In the genomic region with DNA sequence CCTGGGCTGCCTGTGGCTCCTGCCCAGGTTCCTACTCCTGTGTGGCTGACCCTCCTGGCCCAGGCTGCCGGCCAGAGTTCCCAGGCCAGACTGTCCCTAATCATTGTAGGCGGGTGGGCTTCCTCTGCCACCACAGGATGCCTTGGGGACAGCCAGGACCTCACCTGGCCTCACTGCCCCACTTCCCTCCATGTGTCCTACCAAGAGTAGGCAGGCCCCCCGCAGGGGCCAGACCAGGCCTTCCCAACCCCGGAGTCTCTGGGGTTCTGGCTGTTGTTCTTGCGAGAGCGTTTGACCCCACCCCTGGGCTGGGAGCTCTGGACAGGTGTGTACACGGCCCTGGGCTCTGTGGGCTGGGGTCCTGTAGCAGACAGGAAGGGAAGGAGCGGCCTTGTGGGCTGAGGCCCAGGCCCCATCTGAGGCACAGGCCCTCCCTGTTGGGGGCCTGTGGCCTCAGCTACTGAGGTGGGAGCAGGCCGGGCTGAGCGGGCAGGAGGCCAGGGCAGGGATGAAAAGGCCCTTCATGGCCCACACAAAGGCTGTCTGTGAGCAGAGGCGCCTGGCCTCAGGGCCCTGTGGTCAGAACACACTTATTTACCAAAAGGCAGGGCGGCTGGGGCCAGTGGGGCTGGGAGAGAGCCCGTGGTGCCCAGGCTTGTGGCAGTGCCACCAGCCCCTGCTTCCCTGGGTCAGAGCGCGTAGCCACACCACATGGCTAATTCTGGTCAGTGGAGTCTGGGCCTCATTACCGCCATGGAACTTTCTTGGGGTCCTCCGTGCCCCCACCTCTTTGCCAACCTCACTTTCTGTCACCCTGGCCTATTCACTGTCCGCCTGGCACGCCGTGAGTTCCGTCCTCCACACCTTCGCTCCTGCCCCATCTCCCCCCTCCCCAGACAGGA, we compare ENCODE assay signal across 1 cellular context.
TF ChIP-seq lines count a peak whose summit lies in the region.

No MANE protein-coding gene starts in this region.

TF ChIP-seq in HepG2, 621 proteins besides CTCF, POLR2A, EP300 and RAD21 (continued from another document and continues in another):
- TF ChIP-seq, protein P1, sequence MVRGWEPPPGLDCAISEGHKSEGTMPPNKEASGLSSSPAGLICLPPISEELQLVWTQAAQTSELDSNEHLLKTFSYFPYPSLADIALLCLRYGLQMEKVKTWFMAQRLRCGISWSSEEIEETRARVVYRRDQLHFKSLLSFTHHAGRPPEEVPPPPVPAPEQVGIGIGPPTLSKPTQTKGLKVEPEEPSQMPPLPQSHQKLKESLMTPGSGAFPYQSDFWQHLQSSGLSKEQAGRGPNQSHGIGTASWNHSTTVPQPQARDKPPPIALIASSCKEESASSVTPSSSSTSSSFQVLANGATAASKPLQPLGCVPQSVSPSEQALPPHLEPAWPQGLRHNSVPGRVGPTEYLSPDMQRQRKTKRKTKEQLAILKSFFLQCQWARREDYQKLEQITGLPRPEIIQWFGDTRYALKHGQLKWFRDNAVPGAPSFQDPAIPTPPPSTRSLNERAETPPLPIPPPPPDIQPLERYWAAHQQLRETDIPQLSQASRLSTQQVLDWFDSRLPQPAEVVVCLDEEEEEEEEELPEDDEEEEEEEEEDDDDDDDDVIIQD (CRISPR knock-in tag; IDR thresholded peaks at IDR 0.05; ENCODE audit: low read depth) = no peak
- TF ChIP-seq ZMYM4 (CRISPR knock-in tag; IDR thresholded peaks at IDR 0.05) (peak; percentile 71; the same call in 1 of the 2 replicates), CHD2 (IDR thresholded peaks at IDR 0.05; ENCODE audit: low read depth, low read length) (no peak), DNMT3B (CRISPR knock-in tag; conservative IDR thresholded peaks at IDR 0.05) (0 out of 2 replicates have a peak, but pooled peaks have one; percentile 46), ZNF790 (CRISPR knock-in tag; IDR thresholded peaks at IDR 0.05; ENCODE audit: borderline replicate concordance) (peak; percentile 20; the same call in 1 of the 2 replicates), ZNF678 (CRISPR knock-in tag; IDR thresholded peaks at IDR 0.05) (no peak), ZSCAN29 (CRISPR knock-in tag; conservative IDR thresholded peaks at IDR 0.05) (peak; percentile 69), CEBPG (CRISPR knock-in tag; IDR thresholded peaks at IDR 0.05) (peak; percentile 39), TP53 (CRISPR knock-in tag; conservative IDR thresholded peaks at IDR 0.05) (no peak), ZNF839 (CRISPR knock-in tag; IDR thresholded peaks at IDR 0.05; ENCODE audit: borderline replicate concordance) (no peak), SOX6 (IDR thresholded peaks at IDR 0.05) (no peak), SOX6 (CRISPR knock-in tag; IDR thresholded peaks at IDR 0.05) (peak; percentile 79), ARNT (IDR thresholded peaks at IDR 0.05) (no peak), MAFF (IDR thresholded peaks at IDR 0.05; ENCODE audit: low read depth, low read length) (no peak), ZFX (CRISPR knock-in tag; IDR thresholded peaks at IDR 0.05; ENCODE audit: low read depth) (peak; percentile 99), PITX1 (CRISPR knock-in tag; IDR thresholded peaks at IDR 0.05) (peak; percentile 55), SP5 (CRISPR knock-in tag; IDR thresholded peaks at IDR 0.05; ENCODE audit: borderline replicate concordance, low read depth) (peak; percentile 82; the same call in 1 of the 2 replicates), ZNF564 (CRISPR knock-in tag; IDR thresholded peaks at IDR 0.05) (peak; percentile 22; the same call in 1 of the 2 replicates), NKX3-1 (CRISPR knock-in tag; IDR thresholded peaks at IDR 0.05) (peak; percentile 37; the same call in 1 of the 2 replicates), CENPT (CRISPR knock-in tag; IDR thresholded peaks at IDR 0.05; ENCODE audit: low read depth) (no peak), ARID2 (CRISPR knock-in tag; IDR thresholded peaks at IDR 0.05; ENCODE audit: borderline replicate concordance) (peak; percentile 84), MAZ (IDR thresholded peaks at IDR 0.05; ENCODE audit: borderline replicate concordance, low read depth, low read length) (0 out of 2 replicates have a peak, but pooled peaks have one; percentile 25), MAZ (CRISPR knock-in tag; IDR thresholded peaks at IDR 0.05; ENCODE audit: low read depth) (peak; percentile 53; the same call in 1 of the 2 replicates), U2AF2 (IDR thresholded peaks at IDR 0.05; ENCODE audit: low read depth, low read length) (no peak; the same call in 1 of the 2 replicates), BORCS8-MEF2B (CRISPR knock-in tag; IDR thresholded peaks at IDR 0.05) (peak; percentile 59; the same call in 1 of the 2 replicates), ZEB1 (IDR thresholded peaks at IDR 0.05; ENCODE audit: insufficient replicate concordance, low read depth) (peak; percentile 27), THAP11 (CRISPR knock-in tag; IDR thresholded peaks at IDR 0.05) (peak; percentile 53), RNF2 (conservative IDR thresholded peaks at IDR 0.05; ENCODE audit: low read depth) (no peak), ZNF747 (CRISPR knock-in tag; IDR thresholded peaks at IDR 0.05; ENCODE audit: borderline replicate concordance) (peak; percentile 89), NCOA5 (CRISPR knock-in tag; IDR thresholded peaks at IDR 0.05) (no peak), POLR2G (IDR thresholded peaks at IDR 0.05; ENCODE audit: low read depth, low read length) (peak; percentile 96), RBFOX2 (IDR thresholded peaks at IDR 0.05; ENCODE audit: low read depth, low read length) (peak; percentile 96), IRF2 (CRISPR knock-in tag; IDR thresholded peaks at IDR 0.05) (peak; percentile 54), ZNF7 (CRISPR knock-in tag; IDR thresholded peaks at IDR 0.05) (no peak), RBM39 (IDR thresholded peaks at IDR 0.05; ENCODE audit: low read depth, low read length, poor library complexity, severe bottlenecking) (no peak), ZNF264 (CRISPR knock-in tag; IDR thresholded peaks at IDR 0.05) (no peak), SRY (CRISPR knock-in tag; IDR thresholded peaks at IDR 0.05) (0 out of 2 replicates have a peak, but pooled peaks have one; percentile 15), GABPB1 (CRISPR knock-in tag; IDR thresholded peaks at IDR 0.05) (peak; percentile 70), KLF16 (CRISPR knock-in tag; IDR thresholded peaks at IDR 0.05) (peak in 1 of 2 experiments; percentile 76; a peak in 1 of 4 replicates), ZNF329 (CRISPR knock-in tag; IDR thresholded peaks at IDR 0.05; ENCODE audit: low read depth) (no peak), KDM2A (CRISPR knock-in tag; IDR thresholded peaks at IDR 0.05; ENCODE audit: borderline replicate concordance, low read depth) (peak; percentile 69; the same call in 1 of the 2 replicates), MAF1 (CRISPR knock-in tag; IDR thresholded peaks at IDR 0.05; ENCODE audit: borderline replicate concordance) (no peak; the same call in 1 of the 2 replicates)
- TF ChIP-seq, protein P2, sequence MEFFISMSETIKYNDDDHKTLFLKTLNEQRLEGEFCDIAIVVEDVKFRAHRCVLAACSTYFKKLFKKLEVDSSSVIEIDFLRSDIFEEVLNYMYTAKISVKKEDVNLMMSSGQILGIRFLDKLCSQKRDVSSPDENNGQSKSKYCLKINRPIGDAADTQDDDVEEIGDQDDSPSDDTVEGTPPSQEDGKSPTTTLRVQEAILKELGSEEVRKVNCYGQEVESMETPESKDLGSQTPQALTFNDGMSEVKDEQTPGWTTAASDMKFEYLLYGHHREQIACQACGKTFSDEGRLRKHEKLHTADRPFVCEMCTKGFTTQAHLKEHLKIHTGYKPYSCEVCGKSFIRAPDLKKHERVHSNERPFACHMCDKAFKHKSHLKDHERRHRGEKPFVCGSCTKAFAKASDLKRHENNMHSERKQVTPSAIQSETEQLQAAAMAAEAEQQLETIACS (CRISPR knock-in tag; IDR thresholded peaks at IDR 0.05) = peak; percentile 36; the same call in 1 of the 2 replicates
- TF ChIP-seq, protein P3, sequence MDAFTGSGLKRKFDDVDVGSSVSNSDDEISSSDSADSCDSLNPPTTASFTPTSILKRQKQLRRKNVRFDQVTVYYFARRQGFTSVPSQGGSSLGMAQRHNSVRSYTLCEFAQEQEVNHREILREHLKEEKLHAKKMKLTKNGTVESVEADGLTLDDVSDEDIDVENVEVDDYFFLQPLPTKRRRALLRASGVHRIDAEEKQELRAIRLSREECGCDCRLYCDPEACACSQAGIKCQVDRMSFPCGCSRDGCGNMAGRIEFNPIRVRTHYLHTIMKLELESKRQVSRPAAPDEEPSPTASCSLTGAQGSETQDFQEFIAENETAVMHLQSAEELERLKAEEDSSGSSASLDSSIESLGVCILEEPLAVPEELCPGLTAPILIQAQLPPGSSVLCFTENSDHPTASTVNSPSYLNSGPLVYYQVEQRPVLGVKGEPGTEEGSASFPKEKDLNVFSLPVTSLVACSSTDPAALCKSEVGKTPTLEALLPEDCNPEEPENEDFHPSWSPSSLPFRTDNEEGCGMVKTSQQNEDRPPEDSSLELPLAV (CRISPR knock-in tag; conservative IDR thresholded peaks at IDR 0.05; ENCODE audit: low read depth) = no peak
- TF ChIP-seq, protein P4, sequence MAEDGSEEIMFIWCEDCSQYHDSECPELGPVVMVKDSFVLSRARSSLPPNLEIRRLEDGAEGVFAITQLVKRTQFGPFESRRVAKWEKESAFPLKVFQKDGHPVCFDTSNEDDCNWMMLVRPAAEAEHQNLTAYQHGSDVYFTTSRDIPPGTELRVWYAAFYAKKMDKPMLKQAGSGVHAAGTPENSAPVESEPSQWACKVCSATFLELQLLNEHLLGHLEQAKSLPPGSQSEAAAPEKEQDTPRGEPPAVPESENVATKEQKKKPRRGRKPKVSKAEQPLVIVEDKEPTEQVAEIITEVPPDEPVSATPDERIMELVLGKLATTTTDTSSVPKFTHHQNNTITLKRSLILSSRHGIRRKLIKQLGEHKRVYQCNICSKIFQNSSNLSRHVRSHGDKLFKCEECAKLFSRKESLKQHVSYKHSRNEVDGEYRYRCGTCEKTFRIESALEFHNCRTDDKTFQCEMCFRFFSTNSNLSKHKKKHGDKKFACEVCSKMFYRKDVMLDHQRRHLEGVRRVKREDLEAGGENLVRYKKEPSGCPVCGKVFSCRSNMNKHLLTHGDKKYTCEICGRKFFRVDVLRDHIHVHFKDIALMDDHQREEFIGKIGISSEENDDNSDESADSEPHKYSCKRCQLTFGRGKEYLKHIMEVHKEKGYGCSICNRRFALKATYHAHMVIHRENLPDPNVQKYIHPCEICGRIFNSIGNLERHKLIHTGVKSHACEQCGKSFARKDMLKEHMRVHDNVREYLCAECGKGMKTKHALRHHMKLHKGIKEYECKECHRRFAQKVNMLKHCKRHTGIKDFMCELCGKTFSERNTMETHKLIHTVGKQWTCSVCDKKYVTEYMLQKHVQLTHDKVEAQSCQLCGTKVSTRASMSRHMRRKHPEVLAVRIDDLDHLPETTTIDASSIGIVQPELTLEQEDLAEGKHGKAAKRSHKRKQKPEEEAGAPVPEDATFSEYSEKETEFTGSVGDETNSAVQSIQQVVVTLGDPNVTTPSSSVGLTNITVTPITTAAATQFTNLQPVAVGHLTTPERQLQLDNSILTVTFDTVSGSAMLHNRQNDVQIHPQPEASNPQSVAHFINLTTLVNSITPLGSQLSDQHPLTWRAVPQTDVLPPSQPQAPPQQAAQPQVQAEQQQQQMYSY (CRISPR knock-in tag; IDR thresholded peaks at IDR 0.05) = no peak
- TF ChIP-seq, protein P5, sequence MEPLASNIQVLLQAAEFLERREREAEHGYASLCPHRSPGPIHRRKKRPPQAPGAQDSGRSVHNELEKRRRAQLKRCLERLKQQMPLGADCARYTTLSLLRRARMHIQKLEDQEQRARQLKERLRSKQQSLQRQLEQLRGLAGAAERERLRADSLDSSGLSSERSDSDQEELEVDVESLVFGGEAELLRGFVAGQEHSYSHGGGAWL (CRISPR knock-in tag; IDR thresholded peaks at IDR 0.05) = no peak
- TF ChIP-seq, protein P6, sequence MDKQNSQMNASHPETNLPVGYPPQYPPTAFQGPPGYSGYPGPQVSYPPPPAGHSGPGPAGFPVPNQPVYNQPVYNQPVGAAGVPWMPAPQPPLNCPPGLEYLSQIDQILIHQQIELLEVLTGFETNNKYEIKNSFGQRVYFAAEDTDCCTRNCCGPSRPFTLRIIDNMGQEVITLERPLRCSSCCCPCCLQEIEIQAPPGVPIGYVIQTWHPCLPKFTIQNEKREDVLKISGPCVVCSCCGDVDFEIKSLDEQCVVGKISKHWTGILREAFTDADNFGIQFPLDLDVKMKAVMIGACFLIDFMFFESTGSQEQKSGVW (CRISPR knock-in tag; IDR thresholded peaks at IDR 0.05; ENCODE audit: borderline replicate concordance) = no peak
- TF ChIP-seq, protein P7, sequence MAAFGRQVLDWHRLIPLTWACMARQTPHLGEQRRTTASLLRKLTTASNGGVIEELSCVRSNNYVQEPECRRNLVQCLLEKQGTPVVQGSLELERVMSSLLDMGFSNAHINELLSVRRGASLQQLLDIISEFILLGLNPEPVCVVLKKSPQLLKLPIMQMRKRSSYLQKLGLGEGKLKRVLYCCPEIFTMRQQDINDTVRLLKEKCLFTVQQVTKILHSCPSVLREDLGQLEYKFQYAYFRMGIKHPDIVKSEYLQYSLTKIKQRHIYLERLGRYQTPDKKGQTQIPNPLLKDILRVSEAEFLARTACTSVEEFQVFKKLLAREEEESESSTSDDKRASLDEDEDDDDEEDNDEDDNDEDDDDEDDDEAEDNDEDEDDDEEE (CRISPR knock-in tag; IDR thresholded peaks at IDR 0.05) = peak; percentile 66
- TF ChIP-seq, protein P8, sequence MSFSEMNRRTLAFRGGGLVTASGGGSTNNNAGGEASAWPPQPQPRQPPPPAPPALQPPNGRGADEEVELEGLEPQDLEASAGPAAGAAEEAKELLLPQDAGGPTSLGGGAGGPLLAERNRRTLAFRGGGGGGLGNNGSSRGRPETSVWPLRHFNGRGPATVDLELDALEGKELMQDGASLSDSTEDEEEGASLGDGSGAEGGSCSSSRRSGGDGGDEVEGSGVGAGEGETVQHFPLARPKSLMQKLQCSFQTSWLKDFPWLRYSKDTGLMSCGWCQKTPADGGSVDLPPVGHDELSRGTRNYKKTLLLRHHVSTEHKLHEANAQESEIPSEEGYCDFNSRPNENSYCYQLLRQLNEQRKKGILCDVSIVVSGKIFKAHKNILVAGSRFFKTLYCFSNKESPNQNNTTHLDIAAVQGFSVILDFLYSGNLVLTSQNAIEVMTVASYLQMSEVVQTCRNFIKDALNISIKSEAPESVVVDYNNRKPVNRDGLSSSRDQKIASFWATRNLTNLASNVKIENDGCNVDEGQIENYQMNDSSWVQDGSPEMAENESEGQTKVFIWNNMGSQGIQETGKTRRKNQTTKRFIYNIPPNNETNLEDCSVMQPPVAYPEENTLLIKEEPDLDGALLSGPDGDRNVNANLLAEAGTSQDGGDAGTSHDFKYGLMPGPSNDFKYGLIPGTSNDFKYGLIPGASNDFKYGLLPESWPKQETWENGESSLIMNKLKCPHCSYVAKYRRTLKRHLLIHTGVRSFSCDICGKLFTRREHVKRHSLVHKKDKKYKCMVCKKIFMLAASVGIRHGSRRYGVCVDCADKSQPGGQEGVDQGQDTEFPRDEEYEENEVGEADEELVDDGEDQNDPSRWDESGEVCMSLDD (CRISPR knock-in tag; IDR thresholded peaks at IDR 0.05; ENCODE audit: borderline replicate concordance) = 0 out of 2 replicates have a peak, but pooled peaks have one; percentile 47
- TF ChIP-seq, protein P9, sequence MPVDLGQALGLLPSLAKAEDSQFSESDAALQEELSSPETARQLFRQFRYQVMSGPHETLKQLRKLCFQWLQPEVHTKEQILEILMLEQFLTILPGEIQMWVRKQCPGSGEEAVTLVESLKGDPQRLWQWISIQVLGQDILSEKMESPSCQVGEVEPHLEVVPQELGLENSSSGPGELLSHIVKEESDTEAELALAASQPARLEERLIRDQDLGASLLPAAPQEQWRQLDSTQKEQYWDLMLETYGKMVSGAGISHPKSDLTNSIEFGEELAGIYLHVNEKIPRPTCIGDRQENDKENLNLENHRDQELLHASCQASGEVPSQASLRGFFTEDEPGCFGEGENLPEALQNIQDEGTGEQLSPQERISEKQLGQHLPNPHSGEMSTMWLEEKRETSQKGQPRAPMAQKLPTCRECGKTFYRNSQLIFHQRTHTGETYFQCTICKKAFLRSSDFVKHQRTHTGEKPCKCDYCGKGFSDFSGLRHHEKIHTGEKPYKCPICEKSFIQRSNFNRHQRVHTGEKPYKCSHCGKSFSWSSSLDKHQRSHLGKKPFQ (CRISPR knock-in tag; IDR thresholded peaks at IDR 0.05; ENCODE audit: insufficient replicate concordance) = no peak
